Comparison of ENCODE assay signal across 8 cellular contexts in genomic region chr18:51196811-51197660, GRCh38. TPM values are rescaled to one million over a fixed set of nuclear protein-coding genes. Genes with fewer than 3 reads are reported as not detected.
DNase-seq lines count a peak whose midpoint lies in the region; ATAC-seq and TF ChIP-seq lines count a peak whose summit lies in the region.

No MANE protein-coding gene starts in this region.

- peak overlapping the region; percentile 99 for H2AK5ac ChIP-seq in neuronal stem cell (ENCODE audit: low read depth, low read length)

- peak overlapping the region; percentile 31 for H4K8ac ChIP-seq in neuronal stem cell (ENCODE audit: low read depth, low read length)

- H2BK120ac ChIP-seq in neuronal stem cell (ENCODE audit: low read depth, low read length) = peak overlapping the region; percentile 83

- TF ChIP-seq POLR2A in gastroesophageal sphincter (IDR thresholded peaks at IDR 0.05) = peak; percentile 57 to 60

- H3K27ac ChIP-seq in gastroesophageal sphincter (peak overlapping the region; percentile 95 to 100 (median 98)), neuronal stem cell (replicated peaks; ENCODE audit: low read length) (peak overlapping the region; percentile 72)

- H3K4me3 ChIP-seq in gastroesophageal sphincter = peak overlapping the region; percentile 93 to 94
- peak overlapping the region; percentile 90 to 99 for H3K4me3 ChIP-seq in neuronal stem cell (ENCODE audit: low read length in 2 of 2)

- no peak for TF ChIP-seq EP300 in gastroesophageal sphincter (IDR thresholded peaks at IDR 0.05)

- intact Hi-C loops in activated naive CD4-positive, alpha-beta T cell treated with anti-CD3 and anti-CD28 coated beads for 36 hours (cut with micrococcal nuclease) = loop anchor here (1.0 to 10.0 kb wide), 10 partner anchors 14 to 1385 kb away; partner anchors contain the start of genes ACAA2, ELAC1, MBD1 and SKA1

- peak overlapping the region; percentile 90 for H3K23ac ChIP-seq in neuronal stem cell (ENCODE audit: low read depth, low read length, poor library complexity)

- H3K36me3 ChIP-seq in gastroesophageal sphincter = no peaks in the 10 kb centered on the region
- peaks cover 0 to 28% of the 10 kb centered on the region in 2 donors for H3K36me3 ChIP-seq in neuronal stem cell (replicated peaks in 1 of 2; ENCODE audit: control insufficient read depth in 2 of 2, insufficient read depth in 2 of 2, low read length in 2 of 2)

- H3K9ac ChIP-seq in neuronal stem cell (ENCODE audit: low read depth, low read length, poor library complexity) = peak overlapping the region; percentile 99

- H3K4me1 ChIP-seq in gastroesophageal sphincter (peaks cover 0 to 41% (median 22%) of the 10 kb centered on the region in 3 donors), neuronal stem cell (ENCODE audit: control insufficient read depth in 2 of 2, insufficient read depth in 1 of 2, low read depth in 1 of 2, low read length in 2 of 2) (peaks cover 3 to 14% of the 10 kb centered on the region in 2 donors)

- peak overlapping the region; percentile 95 for H2BK5ac ChIP-seq in neuronal stem cell (ENCODE audit: low read length)

- peak overlapping the region; percentile 95 for H2BK15ac ChIP-seq in neuronal stem cell (ENCODE audit: low read length)

- peak overlapping the region; percentile 79 for H3K4ac ChIP-seq in neuronal stem cell (ENCODE audit: low read length)

- WGBS in gastroesophageal sphincter (ENCODE audit: low coverage in 1 of 2), 2 donors = 0% methylated on average over 1 to 12 of the region's 102 CpGs
- WGBS in neuronal stem cell (ENCODE audit: extremely low coverage in 2 of 2, insufficient read length in 2 of 2, insufficient replicate concordance in 1 of 2), 2 donors = no CpG with 5 or more reads among the region's 102 CpGs

- peak; percentile 8 for ATAC-seq in HG02798 (IDR thresholded peaks at IDR 0.05; ENCODE audit: poor library complexity, unreplicated experiment)
- peak; percentile 24 for ATAC-seq in gastroesophageal sphincter

- H3K36me3 Mint-ChIP-seq in activated naive CD4-positive, alpha-beta T cell treated with anti-CD3 and anti-CD28 coated beads for 36 hours (ENCODE audit: low read depth) = peaks cover 27% of the 10 kb centered on the region

- peak overlapping the region; percentile 72 for H2AFZ ChIP-seq in neuronal stem cell (ENCODE audit: low read length)

- peak overlapping the region; percentile 39 for H3K4me2 ChIP-seq in neuronal stem cell (ENCODE audit: insufficient read depth, low read length, poor library complexity, severe bottlenecking)

- H3K14ac ChIP-seq in neuronal stem cell (ENCODE audit: low read length) = peak overlapping the region; percentile 95

- H4K91ac ChIP-seq in neuronal stem cell (ENCODE audit: low read depth, low read length, poor library complexity) = no peak overlapping the region

- DNase-seq in activated T-cell treated with anti-CD3 and anti-CD28 coated beads for 24 hours (ENCODE audit: low read depth) (peak; percentile 19), NCI-H69 (lab: John Stamatoyannopoulos, UW) (peak; percentile 81), neuronal stem cell (ENCODE audit: low spot score) (peak; percentile 14), NCI-H1048 (lab: John Stamatoyannopoulos, UW) (no peak)
- DNase-seq in activated T-cell treated with anti-CD3 and anti-CD28 coated beads, Interleukin-2, amount 50 U/mL, for 1 hour = no peak
- DNase-seq in activated naive CD4-positive, alpha-beta T cell treated with anti-CD3 and anti-CD28 coated beads for 36 hours = peak; percentile 41

- no peaks in the 10 kb centered on the region for H3K9me3 ChIP-seq in gastroesophageal sphincter
- H3K9me3 ChIP-seq in neuronal stem cell (replicated peaks in 1 of 2; ENCODE audit: control insufficient read depth in 2 of 2, insufficient read depth in 1 of 2, low read depth in 1 of 2, low read length in 2 of 2) = no peaks in the 10 kb centered on the region

- H3K18ac ChIP-seq in neuronal stem cell (ENCODE audit: low read length) = peak overlapping the region; percentile 99

- peaks cover 25% of the 10 kb centered on the region for H3K4me1 Mint-ChIP-seq in activated naive CD4-positive, alpha-beta T cell treated with anti-CD3 and anti-CD28 coated beads for 36 hours (ENCODE audit: low read depth)

- H3K27me3 Mint-ChIP-seq in activated naive CD4-positive, alpha-beta T cell treated with anti-CD3 and anti-CD28 coated beads for 36 hours (ENCODE audit: low read depth) = no peaks in the 10 kb centered on the region

- H3K27me3 ChIP-seq in gastroesophageal sphincter (no peaks in the 10 kb centered on the region), neuronal stem cell (ENCODE audit: control insufficient read depth in 3 of 3, insufficient read depth in 3 of 3, low read depth in 1 of 3, low read length in 3 of 3) (no peaks in the 10 kb centered on the region)

- no peak for TF ChIP-seq CTCF in gastroesophageal sphincter (IDR thresholded peaks at IDR 0.05)

- H3K4me3 Mint-ChIP-seq in activated naive CD4-positive, alpha-beta T cell treated with anti-CD3 and anti-CD28 coated beads for 36 hours = peak overlapping the region; percentile 88

- no peaks in the 10 kb centered on the region for H3K9me3 Mint-ChIP-seq in activated naive CD4-positive, alpha-beta T cell treated with anti-CD3 and anti-CD28 coated beads for 36 hours

- CTCF ChIA-PET in activated naive CD4-positive, alpha-beta T cell treated with anti-CD3 and anti-CD28 coated beads for 36 hours (lab: Charles Lee) = interaction anchor here (0.5 to 3.4 kb wide), 4 partner anchors 28 to 157 kb away, joined by 3 to 19 read pairs (median 4); no protein-coding TSS in a partner anchor

- no peak overlapping the region for H2BK12ac ChIP-seq in neuronal stem cell (ENCODE audit: low read length)

- H3K27ac Mint-ChIP-seq in activated naive CD4-positive, alpha-beta T cell treated with anti-CD3 and anti-CD28 coated beads for 36 hours = peak overlapping the region; percentile 96

- peaks cover 8% of the 10 kb centered on the region for H3K79me1 ChIP-seq in neuronal stem cell (ENCODE audit: low read depth, low read length)

RNA-seq across cellular contexts. Expression of gene MEX3C, which starts 0.4 kb away (rescaled TPM):
- 10 to 100 TPM; 50.9 to 52.4 TPM for total RNA-seq in activated naive CD4-positive, alpha-beta T cell treated with anti-CD3 and anti-CD28 coated beads for 36 hours
- 10 to 100 TPM; 24.7 to 35.2 (median 29.0) TPM for total RNA-seq in gastroesophageal sphincter
- 54.9 TPM for polyA plus RNA-seq in neuronal stem cell (2013, experiment 1 of 2)
- 55.6 TPM for polyA plus RNA-seq in neuronal stem cell (2013, experiment 2 of 2)

Comparison
In these comparisons a context has a peak if more than half of its experiments do, and no peak if none do; other contexts are left out.
1. DNase-seq: peak in activated T-cell treated with anti-CD3 and anti-CD28 coated beads for 24 hours (single experiment), NCI-H69 (single experiment), activated naive CD4-positive, alpha-beta T cell treated with anti-CD3 and anti-CD28 coated beads for 36 hours (single experiment) and neuronal stem cell (single experiment); none in activated T-cell treated with anti-CD3 and anti-CD28 coated beads, Interleukin-2, amount 50 U/mL, for 1 hour (single experiment) and NCI-H1048 (single experiment).